ENCODE assay signal across 8 cellular contexts in genomic region chr13:99356216-99357089, GRCh38. TPM values are rescaled to one million over a fixed set of nuclear protein-coding genes. Genes with fewer than 3 reads are reported as not detected.
DNase-seq lines count a peak whose midpoint lies in the region; ATAC-seq and TF ChIP-seq lines count a peak whose summit lies in the region.

No MANE protein-coding gene starts in this region.

- H3K56ac ChIP-seq in IMR-90 (ENCODE audit: extremely low read depth, insufficient read depth, low read length), result no peak overlapping the region

- H4K91ac ChIP-seq in IMR-90 (ENCODE audit: insufficient read depth, low read depth, low read length), result no peak overlapping the region; the same call in 1 of the 2 replicates

- H3K9me1 ChIP-seq in IMR-90 (ENCODE audit: insufficient read depth, low read length), result peaks cover 24% of the 10 kb centered on the region

- CTCF ChIA-PET in IMR-90 (lab: Yijun Ruan, JAX), result interaction anchor here (0.7 kb wide), 1 partner anchor 87 kb away, joined by 4 read pairs; no protein-coding TSS in a partner anchor

- H3K4me3 ChIP-seq in IMR-90 (ENCODE audit: insufficient read depth, low read depth, low read length) (peak overlapping the region; percentile 26), heart left ventricle (peak overlapping the region in 9 of 12 donors; percentile 9 to 45 (median 33)), smooth muscle cell (no peak overlapping the region)

- H2BK5ac ChIP-seq in IMR-90 (ENCODE audit: low read depth, low read length, poor library complexity, severe bottlenecking), result peak overlapping the region; percentile 34

- no peak for TF ChIP-seq RAD21 in IMR-90 (IDR thresholded peaks at IDR 0.05; ENCODE audit: low read length)

- intact Hi-C loops in IMR-90 (cut with micrococcal nuclease) (no loop called here), heart left ventricle (cut with DNase I) (no loop called here)
- intact Hi-C loops in activated T-helper 2 cell treated with anti-CD3 and anti-CD28 coated beads, Interferon-gamma antibody, Interleukin-2, Interleukin-4, amounts not matched to agents 10 μg/mL and 5 μg/mL and 100 μg/mL, durations not matched to agents 14 hours and 24 hours and 36 hours (cut with micrococcal nuclease), result loop anchor here (1.0 to 2.0 kb wide), 9 partner anchors 12 to 145 kb away; partner anchors contain the start of genes GPR183 and TM9SF2

- H2AK9ac ChIP-seq in IMR-90 (replicated peaks; ENCODE audit: low read depth, low read length, poor library complexity), result peak overlapping the region; percentile 39

- 27% methylated on average over 2 of the region's 10 CpGs; no CpG with 5 or more reads in 1 of the 2 experiments for WGBS in IMR-90 (ENCODE audit: extremely low coverage in 2 of 2, insufficient read length in 1 of 2), 2 experiments
- WGBS in heart left ventricle, 4 donors, result 41 to 59% (median 51%) methylated on average over 10 of the region's 10 CpGs
- WGBS in smooth muscle cell (ENCODE audit: low lambda C conversion rate), result 60% methylated on average over 10 of the region's 10 CpGs

- peak overlapping the region; percentile 3; the same call in 1 of the 2 replicates for H2BK20ac ChIP-seq in IMR-90 (ENCODE audit: low read depth, low read length)

- H3F3A ChIP-seq in smooth muscle cell (ENCODE audit: low read depth), result peaks cover 14% of the 10 kb centered on the region

- H2BK120ac ChIP-seq in IMR-90 (ENCODE audit: low read depth, low read length), result peak overlapping the region; percentile 18

- no peak overlapping the region for H3K27ac ChIP-seq in IMR-90 (ENCODE audit: insufficient read depth, low read length)
- H3K27ac ChIP-seq in heart left ventricle, result peak overlapping the region in 10 of 12 donors; percentile 1 to 92 (median 52)
- H3K27ac ChIP-seq in smooth muscle cell (ENCODE audit: low read depth), result peak overlapping the region; percentile 91

- H3K23ac ChIP-seq in IMR-90 (ENCODE audit: low read depth, low read length), result 0 out of 2 replicates have a peak overlapping the region, but pooled peaks have one; percentile 10

- H2AFZ ChIP-seq in IMR-90 (replicated peaks; ENCODE audit: low read length, poor library complexity), result no peak overlapping the region
- no peak overlapping the region for H2AFZ ChIP-seq in smooth muscle cell (ENCODE audit: low read depth)

- no peaks in the 10 kb centered on the region for H3K9me3 Mint-ChIP-seq in activated T-helper 2 cell treated with anti-CD3 and anti-CD28 coated beads, Interferon-gamma antibody, Interleukin-2, Interleukin-4, amounts not matched to agents 10 μg/mL and 5 μg/mL and 100 μg/mL, durations not matched to agents 14 hours and 24 hours and 36 hours

- TF ChIP-seq POLR2A in IMR-90 (IDR thresholded peaks at IDR 0.05; ENCODE audit: low read depth, low read length) (no peak), heart left ventricle (IDR thresholded peaks at IDR 0.05) (no peak)

- H3K27me3 ChIP-seq in IMR-90 (ENCODE audit: control insufficient read depth, insufficient read depth, low read length), result no peaks in the 10 kb centered on the region
- H3K27me3 ChIP-seq in heart left ventricle, result no peaks in the 10 kb centered on the region
- no peaks in the 10 kb centered on the region for H3K27me3 ChIP-seq in smooth muscle cell (ENCODE audit: low read depth)

- ATAC-seq in GM21423 (IDR thresholded peaks at IDR 0.05; ENCODE audit: unreplicated experiment) (peak; percentile 56), IMR-90 (ENCODE audit: low read depth) (peak; percentile 58), heart left ventricle (peak; percentile 37 to 77 (median 56))

- H3K79me2 ChIP-seq in smooth muscle cell (ENCODE audit: low read depth), result no peaks in the 10 kb centered on the region

- in situ Hi-C loops in IMR-90 (cut with MboI; ENCODE audit: low sequenced_read_pairs), result no loop called here

- H3K79me1 ChIP-seq in IMR-90 (ENCODE audit: low read depth in 1 of 2, low read length in 2 of 2), result peaks cover 0 to 19% of the 10 kb centered on the region in 2 experiments; a peak in 2 of 4 replicates

- H3K4me2 ChIP-seq in IMR-90 (ENCODE audit: low read depth, low read length) (peak overlapping the region; percentile 94), smooth muscle cell (peak overlapping the region; percentile 70)

- H3K4me1 ChIP-seq in IMR-90 (ENCODE audit: control insufficient read depth, insufficient read depth, low read length), result peaks cover 17% of the 10 kb centered on the region
- H3K4me1 ChIP-seq in heart left ventricle, result peaks cover 0 to 57% (median 6%) of the 10 kb centered on the region in 12 donors
- H3K4me1 ChIP-seq in smooth muscle cell (ENCODE audit: low read depth), result peaks cover 5% of the 10 kb centered on the region

- no peak overlapping the region for H3K4ac ChIP-seq in IMR-90 (ENCODE audit: low read depth, low read length)

- H3K18ac ChIP-seq in IMR-90 (ENCODE audit: low read depth, low read length), result no peak overlapping the region

- peaks cover 36% of the 10 kb centered on the region for H4K20me1 ChIP-seq in IMR-90 (ENCODE audit: insufficient read depth, low read length)
- H4K20me1 ChIP-seq in smooth muscle cell (ENCODE audit: low read depth), result peaks cover 6% of the 10 kb centered on the region

- peaks cover 92% of the 10 kb centered on the region for H3K4me1 Mint-ChIP-seq in activated T-helper 2 cell treated with anti-CD3 and anti-CD28 coated beads, Interferon-gamma antibody, Interleukin-2, Interleukin-4, amounts not matched to agents 10 μg/mL and 5 μg/mL and 100 μg/mL, durations not matched to agents 14 hours and 24 hours and 36 hours (ENCODE audit: low read depth)

- H3K9ac ChIP-seq in IMR-90 (ENCODE audit: low read depth, low read length), result no peak overlapping the region
- H3K9ac ChIP-seq in smooth muscle cell (ENCODE audit: low read depth), result peak overlapping the region; percentile 42

- peak overlapping the region; percentile 50 for H3K4me3 Mint-ChIP-seq in activated T-helper 2 cell treated with anti-CD3 and anti-CD28 coated beads, Interferon-gamma antibody, Interleukin-2, Interleukin-4, amounts not matched to agents 10 μg/mL and 5 μg/mL and 100 μg/mL, durations not matched to agents 14 hours and 24 hours and 36 hours (ENCODE audit: low read depth)

- H3K36me3 Mint-ChIP-seq in activated T-helper 2 cell treated with anti-CD3 and anti-CD28 coated beads, Interferon-gamma antibody, Interleukin-2, Interleukin-4, amounts not matched to agents 10 μg/mL and 5 μg/mL and 100 μg/mL, durations not matched to agents 14 hours and 24 hours and 36 hours (ENCODE audit: low read depth), result peaks cover 68% of the 10 kb centered on the region

- no peak overlapping the region; the same call in 1 of the 2 replicates for H2AK5ac ChIP-seq in IMR-90 (ENCODE audit: low read depth, low read length)

- peak overlapping the region; percentile 98 for H3K27ac Mint-ChIP-seq in activated T-helper 2 cell treated with anti-CD3 and anti-CD28 coated beads, Interferon-gamma antibody, Interleukin-2, Interleukin-4, amounts not matched to agents 10 μg/mL and 5 μg/mL and 100 μg/mL, durations not matched to agents 14 hours and 24 hours and 36 hours

- peak overlapping the region; percentile 44; the same call in 1 of the 2 replicates for H3K14ac ChIP-seq in IMR-90 (replicated peaks; ENCODE audit: low read depth, low read length)

- no TSS peak for BruUV-seq in IMR-90 (replicated peaks; lab: Mats Ljungman, UMichigan)

- dilution Hi-C loops in IMR-90 (cut with HindIII; ENCODE audit: low sequenced_read_pairs, unreplicated experiment), result no loop called here

- POLR2A ChIA-PET in IMR-90 (lab: Charles Lee; ENCODE audit: unreplicated experiment), result no interaction called here

- H4K8ac ChIP-seq in IMR-90 (ENCODE audit: low read depth in 2 of 2, low read length in 2 of 2), result no peak overlapping the region

- DNase-seq in EH (ENCODE audit: low read depth) (peak; percentile 54), IMR-90 (peak; percentile 87), heart left ventricle (peak in 2 of 5 donors; percentile 42 to 52), smooth muscle cell (lab: John Stamatoyannopoulos, UW; ENCODE audit: unreplicated experiment) (no peak), RKO (ENCODE audit: low spot score) (no peak), NCI-H510A (lab: John Stamatoyannopoulos, UW) (no peak)
- DNase-seq in activated T-helper 2 cell treated with anti-CD3 and anti-CD28 coated beads, Interferon-gamma antibody, Interleukin-2, Interleukin-4, amounts not matched to agents 10 μg/mL and 5 μg/mL and 100 μg/mL, durations not matched to agents 14 hours and 24 hours and 36 hours (ENCODE audit: low spot score), result peak; percentile 74

- TF ChIP-seq CTCF in IMR-90 (conservative IDR thresholded peaks at IDR 0.05; ENCODE audit: low read depth, low read length) (no peak), heart left ventricle (IDR thresholded peaks at IDR 0.05) (no peak), smooth muscle cell (IDR thresholded peaks at IDR 0.05; ENCODE audit: borderline replicate concordance, insufficient read depth, poor library complexity, severe bottlenecking) (no peak)

- H3K9me3 ChIP-seq in IMR-90 (ENCODE audit: control insufficient read depth, insufficient read depth, low read length) (no peaks in the 10 kb centered on the region), heart left ventricle (no peaks in the 10 kb centered on the region), smooth muscle cell (replicated peaks; ENCODE audit: low read depth) (no peaks in the 10 kb centered on the region)

- no peak overlapping the region for H4K5ac ChIP-seq in IMR-90 (ENCODE audit: low read depth, low read length)

- H3K27me3 Mint-ChIP-seq in activated T-helper 2 cell treated with anti-CD3 and anti-CD28 coated beads, Interferon-gamma antibody, Interleukin-2, Interleukin-4, amounts not matched to agents 10 μg/mL and 5 μg/mL and 100 μg/mL, durations not matched to agents 14 hours and 24 hours and 36 hours (ENCODE audit: low read depth), result no peaks in the 10 kb centered on the region

- H3K36me3 ChIP-seq in IMR-90 (ENCODE audit: control insufficient read depth, insufficient read depth, low read length) (peaks cover 5% of the 10 kb centered on the region), heart left ventricle (peaks cover 0 to 64% (median 24%) of the 10 kb centered on the region in 9 donors), smooth muscle cell (ENCODE audit: low read depth) (no peaks in the 10 kb centered on the region)

- no peak overlapping the region for H2BK15ac ChIP-seq in IMR-90 (ENCODE audit: low read depth, low read length)

TF ChIP-seq in IMR-90, 13 proteins besides CTCF, POLR2A, EP300 and RAD21 (continues in another document):
- no peak for TF ChIP-seq MAFK (IDR thresholded peaks at IDR 0.05; ENCODE audit: low read depth, low read length)
- TF ChIP-seq MXI1 (IDR thresholded peaks at IDR 0.05; ENCODE audit: borderline replicate concordance, low read depth, low read length), result no peak

RNA-seq across cellular contexts. Expression of gene GPR183, which starts 49.3 kb away (rescaled TPM):
- total RNA-seq in IMR-90 (2012; rRNA removed), result 0.18 and 0.28 TPM in 2 replicates
- polyA plus RNA-seq in IMR-90 (2012; rRNA removed), result 0.31 and 0.44 TPM in 2 replicates
- polyA plus RNA-seq in IMR-90 (2012; cell fraction: cytosol; rRNA removed), result 0.03 and 0.04 TPM in 2 replicates
- polyA plus RNA-seq in IMR-90 (2012; cell fraction: nucleus; rRNA removed; ENCODE audit: low replicate concordance), result 0.04 and 0.10 TPM in 2 replicates
- 143 and 147 TPM in 2 replicates for total RNA-seq in activated T-helper 2 cell treated with anti-CD3 and anti-CD28 coated beads, Interferon-gamma antibody, Interleukin-2, Interleukin-4, amounts not matched to agents 10 μg/mL and 5 μg/mL and 100 μg/mL, durations not matched to agents 14 hours and 24 hours and 36 hours
- 1 to 10 TPM in 7 of 9 donors, under 1 TPM in 2; 0.69 to 7.6 (median 1.5) TPM for total RNA-seq in heart left ventricle
- 1 to 10 TPM in 1 of 2 donors, under 1 TPM in 1; 0.72 to 2.7 TPM for polyA plus RNA-seq in heart left ventricle
- total RNA-seq in smooth muscle cell, result 33.0 and 46.4 TPM in 2 replicates
- 26.8 and 32.4 TPM in 2 replicates for polyA plus RNA-seq in smooth muscle cell

Comparison
In these comparisons a context has a peak if more than half of its experiments do, and no peak if none do; other contexts are left out.
1. DNase-seq: peak in EH (single experiment), IMR-90 (single experiment) and activated T-helper 2 cell treated with anti-CD3 and anti-CD28 coated beads, Interferon-gamma antibody, Interleukin-2, Interleukin-4, amounts not matched to agents 10 μg/mL and 5 μg/mL and 100 μg/mL, durations not matched to agents 14 hours and 24 hours and 36 hours (single experiment); none in smooth muscle cell (single experiment), RKO (single experiment) and NCI-H510A (single experiment).
2. Peak in every context shown above with its lines, with median percentiles within 50 percentile points of each other: ATAC-seq.